ENCODE assay signal across 1 cellular context in the genomic region with DNA sequence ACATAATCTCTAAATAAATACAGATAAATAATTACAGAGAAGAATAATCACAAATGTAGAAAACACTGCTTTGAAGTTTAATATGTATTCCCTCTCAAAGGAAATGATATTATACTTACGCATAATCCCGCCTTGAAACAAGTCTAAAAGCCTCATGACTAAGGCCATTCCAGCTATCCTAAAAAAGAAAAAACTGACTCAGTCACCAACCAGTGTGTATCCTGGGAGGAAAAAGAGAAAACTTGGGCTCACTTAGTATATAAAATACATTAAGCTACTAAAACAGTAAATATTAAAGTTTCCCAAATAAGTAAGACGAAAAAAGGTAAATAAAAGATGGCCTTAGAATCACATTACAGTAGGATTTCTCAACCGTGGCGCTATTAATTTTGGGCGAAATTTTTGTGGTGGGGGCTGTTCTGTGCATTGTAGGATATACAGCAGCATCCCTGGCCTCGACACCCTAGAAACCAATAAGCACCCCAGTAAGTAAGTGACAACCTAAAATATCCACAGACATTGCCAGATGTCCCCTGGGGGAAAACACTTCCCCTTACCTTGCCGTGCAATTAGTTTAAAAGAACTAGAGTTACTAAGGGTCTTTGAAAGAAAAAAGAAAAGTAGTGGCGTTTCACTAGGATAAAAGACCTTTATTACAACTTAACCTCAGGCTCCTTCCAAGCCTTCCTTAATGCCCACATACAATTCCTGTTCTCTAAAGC.
TF ChIP-seq lines count a peak whose summit lies in the region.

No MANE protein-coding gene starts in this region.

TF ChIP-seq in HepG2, 621 proteins besides CTCF, POLR2A, EP300 and RAD21:
- TF ChIP-seq TOE1 (CRISPR knock-in tag; IDR thresholded peaks at IDR 0.05) (no peak), RBFOX2 (IDR thresholded peaks at IDR 0.05; ENCODE audit: low read depth, low read length) (peak; percentile 41; the same call in 1 of the 2 replicates), ZNF441 (CRISPR knock-in tag; IDR thresholded peaks at IDR 0.05; ENCODE audit: borderline replicate concordance) (no peak), ZNF264 (CRISPR knock-in tag; IDR thresholded peaks at IDR 0.05) (no peak), ZNF225 (CRISPR knock-in tag; IDR thresholded peaks at IDR 0.05) (no peak), ASH2L (IDR thresholded peaks at IDR 0.05; ENCODE audit: insufficient read length, low read depth, low read length) (no peak)
- TF ChIP-seq, protein P1, sequence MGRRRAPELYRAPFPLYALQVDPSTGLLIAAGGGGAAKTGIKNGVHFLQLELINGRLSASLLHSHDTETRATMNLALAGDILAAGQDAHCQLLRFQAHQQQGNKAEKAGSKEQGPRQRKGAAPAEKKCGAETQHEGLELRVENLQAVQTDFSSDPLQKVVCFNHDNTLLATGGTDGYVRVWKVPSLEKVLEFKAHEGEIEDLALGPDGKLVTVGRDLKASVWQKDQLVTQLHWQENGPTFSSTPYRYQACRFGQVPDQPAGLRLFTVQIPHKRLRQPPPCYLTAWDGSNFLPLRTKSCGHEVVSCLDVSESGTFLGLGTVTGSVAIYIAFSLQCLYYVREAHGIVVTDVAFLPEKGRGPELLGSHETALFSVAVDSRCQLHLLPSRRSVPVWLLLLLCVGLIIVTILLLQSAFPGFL (CRISPR knock-in tag; IDR thresholded peaks at IDR 0.05), result no peak
- TF ChIP-seq, protein P2, sequence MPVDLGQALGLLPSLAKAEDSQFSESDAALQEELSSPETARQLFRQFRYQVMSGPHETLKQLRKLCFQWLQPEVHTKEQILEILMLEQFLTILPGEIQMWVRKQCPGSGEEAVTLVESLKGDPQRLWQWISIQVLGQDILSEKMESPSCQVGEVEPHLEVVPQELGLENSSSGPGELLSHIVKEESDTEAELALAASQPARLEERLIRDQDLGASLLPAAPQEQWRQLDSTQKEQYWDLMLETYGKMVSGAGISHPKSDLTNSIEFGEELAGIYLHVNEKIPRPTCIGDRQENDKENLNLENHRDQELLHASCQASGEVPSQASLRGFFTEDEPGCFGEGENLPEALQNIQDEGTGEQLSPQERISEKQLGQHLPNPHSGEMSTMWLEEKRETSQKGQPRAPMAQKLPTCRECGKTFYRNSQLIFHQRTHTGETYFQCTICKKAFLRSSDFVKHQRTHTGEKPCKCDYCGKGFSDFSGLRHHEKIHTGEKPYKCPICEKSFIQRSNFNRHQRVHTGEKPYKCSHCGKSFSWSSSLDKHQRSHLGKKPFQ (CRISPR knock-in tag; IDR thresholded peaks at IDR 0.05; ENCODE audit: insufficient replicate concordance), result no peak
TF ChIP-seq in HepG2: peak in this region for 1.
